23 cellular contexts compared by ENCODE assay signal in the genomic region with DNA sequence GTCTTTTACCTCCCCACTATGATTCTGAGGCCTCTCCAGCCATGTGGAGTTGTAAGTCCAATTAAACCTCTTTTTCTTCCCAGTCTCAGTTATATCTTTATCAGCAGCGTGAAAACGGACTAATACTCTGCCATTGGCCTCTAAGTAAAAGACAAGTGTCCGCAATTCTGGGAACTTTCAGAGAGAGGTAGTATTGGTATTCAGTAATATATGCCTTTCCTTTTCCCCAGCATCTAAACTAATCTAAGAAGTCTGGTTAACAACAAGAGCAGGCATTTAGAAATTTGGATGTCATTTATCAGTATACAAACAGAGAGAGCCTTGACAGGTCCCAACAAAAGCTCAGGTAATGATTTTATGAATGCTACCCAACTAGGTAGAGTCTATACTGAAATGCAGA.
DNase-seq lines count a peak whose midpoint lies in the region; ATAC-seq, FAIRE-seq and TF ChIP-seq lines count a peak whose summit lies in the region.
"Had no signal": no experiment of that assay in that cellular context is flagged by ENCODE, and none has a peak within 500 bp of the region (broad histone marks: within the 10 kb centered on the region; RNA-seq: fewer than 3 reads in every experiment).

No MANE protein-coding gene starts in this region.

- H3K9me3 ChIP-seq in hepatocyte (ENCODE audit: low read depth) (no peaks in the 10 kb centered on the region), smooth muscle cell (replicated peaks; ENCODE audit: low read depth) (no peaks in the 10 kb centered on the region), kidney (ENCODE audit: control insufficient read depth in 1 of 2, low read length in 2 of 2) (no peaks in the 10 kb centered on the region)
- H3K9me3 ChIP-seq: A549; BE2C; BLaER1 treated with 17β-estradiol and CSF1 and Interleukin-3, amounts not matched to agents 10 nM and 100 nM; HAP-1 had no signal

- H3K4me1 ChIP-seq in hepatocyte (ENCODE audit: insufficient read depth) (peaks cover 21% of the 10 kb centered on the region), smooth muscle cell (ENCODE audit: low read depth) (peaks cover 14% of the 10 kb centered on the region), kidney (ENCODE audit: control insufficient read depth in 1 of 2, insufficient read depth in 1 of 2, low read depth in 1 of 2, low read length in 2 of 2) (no peaks in the 10 kb centered on the region)
- H3K4me1 ChIP-seq: BE2C; BLaER1 treated with 17β-estradiol and CSF1 and Interleukin-3, amounts not matched to agents 10 nM and 100 nM had no signal

- H3K79me2 ChIP-seq in hepatocyte, result no peaks in the 10 kb centered on the region
- no peaks in the 10 kb centered on the region for H3K79me2 ChIP-seq in smooth muscle cell (ENCODE audit: low read depth)

- no peak for DNase-seq in hepatocyte (ENCODE audit: low spot score)
- no peak for DNase-seq in smooth muscle cell (lab: John Stamatoyannopoulos, UW; ENCODE audit: unreplicated experiment)
- DNase-seq in kidney, result no peak
- DNase-seq in left cardiac atrium, result no peak
- no peak for DNase-seq in UCSD-AML1 (lab: John Stamatoyannopoulos, UW; ENCODE audit: unreplicated experiment)
- DNase-seq: 8988T; ACHN; AML-193; BE2C; CD4-positive, alpha-beta memory T cell; COR-L47; DMS153; DND-41; GOT3; HFFc6 had no signal

- H2AFZ ChIP-seq in hepatocyte (no peak overlapping the region), smooth muscle cell (ENCODE audit: low read depth) (no peak overlapping the region)

- ATAC-seq in left cardiac atrium, result no peak
- ATAC-seq: A549 had no signal

- H3K27ac ChIP-seq in C4-2B (peak overlapping the region; percentile 31; the same call in 1 of the 2 replicates), VCaP (peak overlapping the region; percentile 91), hepatocyte (peak overlapping the region; percentile 35), smooth muscle cell (ENCODE audit: low read depth) (peak overlapping the region; percentile 30), kidney (ENCODE audit: low read depth in 2 of 2, low read length in 2 of 2) (no peak overlapping the region)
- H3K27ac ChIP-seq: A549; BLaER1 treated with 17β-estradiol and CSF1 and Interleukin-3, amounts not matched to agents 10 nM and 100 nM had no signal

- FAIRE-seq in kidney (lab: Jason Lieb, UNC), result no peak
- FAIRE-seq: A549, G401.6, GM12892, H54 had no signal

- H3K36me3 ChIP-seq in hepatocyte (replicated peaks; ENCODE audit: insufficient read depth, low read depth) (no peaks in the 10 kb centered on the region), smooth muscle cell (ENCODE audit: low read depth) (no peaks in the 10 kb centered on the region), kidney (ENCODE audit: control insufficient read depth in 1 of 2, insufficient read depth in 2 of 2, low read length in 2 of 2) (peaks cover 6 to 15% of the 10 kb centered on the region in 2 donors)
- H3K36me3 ChIP-seq: HAP-1 had no signal

- H3K9ac ChIP-seq in smooth muscle cell (ENCODE audit: low read depth), result no peak overlapping the region
- no peak overlapping the region for H3K9ac ChIP-seq in kidney (ENCODE audit: low read length in 2 of 2)
- H3K9ac ChIP-seq: BLaER1 treated with 17β-estradiol and CSF1 and Interleukin-3, amounts not matched to agents 10 nM and 100 nM had no signal

- TF ChIP-seq CTCF in C4-2B (conservative IDR thresholded peaks at IDR 0.05) (no peak), VCaP (conservative IDR thresholded peaks at IDR 0.05) (no peak), hepatocyte (IDR thresholded peaks at IDR 0.05; ENCODE audit: poor library complexity) (no peak), smooth muscle cell (IDR thresholded peaks at IDR 0.05; ENCODE audit: borderline replicate concordance, insufficient read depth, poor library complexity, severe bottlenecking) (no peak), kidney (IDR thresholded peaks at IDR 0.05; ENCODE audit: borderline replicate concordance, extremely low read depth, insufficient read depth) (no peak)

- H4K20me1 ChIP-seq in hepatocyte (ENCODE audit: insufficient read depth, poor library complexity, severe bottlenecking), result no peaks in the 10 kb centered on the region
- H4K20me1 ChIP-seq in smooth muscle cell (ENCODE audit: low read depth), result no peaks in the 10 kb centered on the region

- peaks cover 13% of the 10 kb centered on the region for H3F3A ChIP-seq in smooth muscle cell (ENCODE audit: low read depth)

- intact Hi-C loops in kidney (cut with DNase I) (no loop called here), left cardiac atrium (cut with DNase I) (no loop called here)

- H3K4me2 ChIP-seq in hepatocyte (no peak overlapping the region), smooth muscle cell (no peak overlapping the region)
- H3K4me2 ChIP-seq: A549; BLaER1 treated with 17β-estradiol and CSF1 and Interleukin-3, amounts not matched to agents 10 nM and 100 nM had no signal

- no peak overlapping the region for H3K4me3 ChIP-seq in hepatocyte
- no peak overlapping the region for H3K4me3 ChIP-seq in smooth muscle cell
- H3K4me3 ChIP-seq in kidney (ENCODE audit: low read length in 2 of 2), result no peak overlapping the region
- H3K4me3 ChIP-seq: A549; BLaER1 treated with 17β-estradiol and CSF1 and Interleukin-3, amounts not matched to agents 10 nM and 100 nM; HAP-1 had no signal

- WGBS in hepatocyte (ENCODE audit: low lambda C conversion rate, missing lambda C conversion rate), result 94% methylated on average over 3 of the region's 3 CpGs
- 88% methylated on average over 3 of the region's 3 CpGs for WGBS in smooth muscle cell (ENCODE audit: low lambda C conversion rate)

- no peaks in the 10 kb centered on the region for H3K9me2 ChIP-seq in hepatocyte (replicated peaks; ENCODE audit: insufficient read depth)

- H3K27me3 ChIP-seq in hepatocyte (no peaks in the 10 kb centered on the region), smooth muscle cell (ENCODE audit: low read depth) (no peaks in the 10 kb centered on the region)
- H3K27me3 ChIP-seq: BE2C; BLaER1 treated with 17β-estradiol and CSF1 and Interleukin-3, amounts not matched to agents 10 nM and 100 nM had no signal

Comparison
In these comparisons a context has a peak if more than half of its experiments do, and no peak if none do; other contexts are left out.
1. H3K27ac ChIP-seq: peak in C4-2B (single experiment), VCaP (single experiment), hepatocyte (single experiment) and smooth muscle cell (single experiment); none in kidney (0 of 2).